2 cellular contexts compared by ENCODE assay signal in the genomic region with DNA sequence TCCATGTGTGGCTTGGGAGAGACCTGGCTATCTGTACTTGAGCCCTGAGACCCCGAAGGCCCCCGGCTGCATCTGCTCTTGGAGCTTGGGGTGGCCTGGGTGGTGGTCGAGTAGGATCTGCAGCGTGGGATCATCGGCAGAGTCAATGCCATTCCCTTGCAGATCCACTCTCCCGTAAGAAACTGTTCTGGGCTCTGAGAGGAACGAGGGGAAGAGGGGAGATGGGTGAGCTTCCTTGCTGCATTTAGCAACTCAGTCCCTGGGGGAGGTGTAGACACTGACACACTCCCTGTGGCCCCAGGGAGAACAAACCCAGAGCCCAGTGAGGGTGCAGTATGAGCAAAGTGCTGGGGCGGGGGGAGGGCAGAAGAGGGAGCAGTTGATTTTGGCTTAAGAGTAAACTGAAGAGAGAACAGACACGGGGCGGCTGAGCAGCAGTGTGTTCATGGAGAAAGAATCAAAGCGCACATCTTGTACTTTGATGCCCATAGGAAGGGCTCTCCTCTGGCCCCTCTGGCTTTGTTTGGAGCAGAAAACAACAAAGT.
TF ChIP-seq lines count a peak whose summit lies in the region.

No MANE protein-coding gene starts in this region.

TF ChIP-seq in A549, 52 proteins besides CTCF, POLR2A, EP300 and RAD21:
- TF ChIP-seq MAFK (IDR thresholded peaks at IDR 0.05; ENCODE audit: partially characterized antibody), result no peak
- TF ChIP-seq, protein P1, sequence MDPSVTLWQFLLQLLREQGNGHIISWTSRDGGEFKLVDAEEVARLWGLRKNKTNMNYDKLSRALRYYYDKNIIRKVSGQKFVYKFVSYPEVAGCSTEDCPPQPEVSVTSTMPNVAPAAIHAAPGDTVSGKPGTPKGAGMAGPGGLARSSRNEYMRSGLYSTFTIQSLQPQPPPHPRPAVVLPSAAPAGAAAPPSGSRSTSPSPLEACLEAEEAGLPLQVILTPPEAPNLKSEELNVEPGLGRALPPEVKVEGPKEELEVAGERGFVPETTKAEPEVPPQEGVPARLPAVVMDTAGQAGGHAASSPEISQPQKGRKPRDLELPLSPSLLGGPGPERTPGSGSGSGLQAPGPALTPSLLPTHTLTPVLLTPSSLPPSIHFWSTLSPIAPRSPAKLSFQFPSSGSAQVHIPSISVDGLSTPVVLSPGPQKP (IDR thresholded peaks at IDR 0.05; ENCODE audit: low read depth, low read length), result no peak
- no peak for TF ChIP-seq JUN (IDR thresholded peaks at IDR 0.05)
- no peak for TF ChIP-seq HEYL (CRISPR knock-in tag; IDR thresholded peaks at IDR 0.05)
- TF ChIP-seq, protein P2, sequence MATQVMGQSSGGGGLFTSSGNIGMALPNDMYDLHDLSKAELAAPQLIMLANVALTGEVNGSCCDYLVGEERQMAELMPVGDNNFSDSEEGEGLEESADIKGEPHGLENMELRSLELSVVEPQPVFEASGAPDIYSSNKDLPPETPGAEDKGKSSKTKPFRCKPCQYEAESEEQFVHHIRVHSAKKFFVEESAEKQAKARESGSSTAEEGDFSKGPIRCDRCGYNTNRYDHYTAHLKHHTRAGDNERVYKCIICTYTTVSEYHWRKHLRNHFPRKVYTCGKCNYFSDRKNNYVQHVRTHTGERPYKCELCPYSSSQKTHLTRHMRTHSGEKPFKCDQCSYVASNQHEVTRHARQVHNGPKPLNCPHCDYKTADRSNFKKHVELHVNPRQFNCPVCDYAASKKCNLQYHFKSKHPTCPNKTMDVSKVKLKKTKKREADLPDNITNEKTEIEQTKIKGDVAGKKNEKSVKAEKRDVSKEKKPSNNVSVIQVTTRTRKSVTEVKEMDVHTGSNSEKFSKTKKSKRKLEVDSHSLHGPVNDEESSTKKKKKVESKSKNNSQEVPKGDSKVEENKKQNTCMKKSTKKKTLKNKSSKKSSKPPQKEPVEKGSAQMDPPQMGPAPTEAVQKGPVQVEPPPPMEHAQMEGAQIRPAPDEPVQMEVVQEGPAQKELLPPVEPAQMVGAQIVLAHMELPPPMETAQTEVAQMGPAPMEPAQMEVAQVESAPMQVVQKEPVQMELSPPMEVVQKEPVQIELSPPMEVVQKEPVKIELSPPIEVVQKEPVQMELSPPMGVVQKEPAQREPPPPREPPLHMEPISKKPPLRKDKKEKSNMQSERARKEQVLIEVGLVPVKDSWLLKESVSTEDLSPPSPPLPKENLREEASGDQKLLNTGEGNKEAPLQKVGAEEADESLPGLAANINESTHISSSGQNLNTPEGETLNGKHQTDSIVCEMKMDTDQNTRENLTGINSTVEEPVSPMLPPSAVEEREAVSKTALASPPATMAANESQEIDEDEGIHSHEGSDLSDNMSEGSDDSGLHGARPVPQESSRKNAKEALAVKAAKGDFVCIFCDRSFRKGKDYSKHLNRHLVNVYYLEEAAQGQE (IDR thresholded peaks at IDR 0.05), result no peak
- TF ChIP-seq KDM1A (IDR thresholded peaks at IDR 0.05; ENCODE audit: low read depth), result no peak
- no peak for TF ChIP-seq CHD4 (IDR thresholded peaks at IDR 0.05; ENCODE audit: borderline replicate concordance)
- no peak for TF ChIP-seq EHF (CRISPR knock-in tag; IDR thresholded peaks at IDR 0.05)
- no peak for TF ChIP-seq GATA3 (IDR thresholded peaks at IDR 0.05; ENCODE audit: borderline replicate concordance)
- TF ChIP-seq, protein P3, sequence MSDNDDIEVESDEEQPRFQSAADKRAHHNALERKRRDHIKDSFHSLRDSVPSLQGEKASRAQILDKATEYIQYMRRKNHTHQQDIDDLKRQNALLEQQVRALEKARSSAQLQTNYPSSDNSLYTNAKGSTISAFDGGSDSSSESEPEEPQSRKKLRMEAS (IDR thresholded peaks at IDR 0.05), result no peak
- no peak for TF ChIP-seq ESRRA (IDR thresholded peaks at IDR 0.05; ENCODE audit: borderline replicate concordance, low read length)
- TF ChIP-seq, protein P4, sequence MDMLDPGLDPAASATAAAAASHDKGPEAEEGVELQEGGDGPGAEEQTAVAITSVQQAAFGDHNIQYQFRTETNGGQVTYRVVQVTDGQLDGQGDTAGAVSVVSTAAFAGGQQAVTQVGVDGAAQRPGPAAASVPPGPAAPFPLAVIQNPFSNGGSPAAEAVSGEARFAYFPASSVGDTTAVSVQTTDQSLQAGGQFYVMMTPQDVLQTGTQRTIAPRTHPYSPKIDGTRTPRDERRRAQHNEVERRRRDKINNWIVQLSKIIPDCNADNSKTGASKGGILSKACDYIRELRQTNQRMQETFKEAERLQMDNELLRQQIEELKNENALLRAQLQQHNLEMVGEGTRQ (IDR thresholded peaks at IDR 0.05), result no peak
- TF ChIP-seq RCOR1 (IDR thresholded peaks at IDR 0.05; ENCODE audit: low read depth, low read length), result no peak
- TF ChIP-seq CBX8 (IDR thresholded peaks at IDR 0.05), result no peak
- TF ChIP-seq TP53 (CRISPR knock-in tag; IDR thresholded peaks at IDR 0.05), result no peak
- no peak for TF ChIP-seq HOXB13 (CRISPR knock-in tag; IDR thresholded peaks at IDR 0.05; ENCODE audit: low read depth)
- TF ChIP-seq, protein P5, sequence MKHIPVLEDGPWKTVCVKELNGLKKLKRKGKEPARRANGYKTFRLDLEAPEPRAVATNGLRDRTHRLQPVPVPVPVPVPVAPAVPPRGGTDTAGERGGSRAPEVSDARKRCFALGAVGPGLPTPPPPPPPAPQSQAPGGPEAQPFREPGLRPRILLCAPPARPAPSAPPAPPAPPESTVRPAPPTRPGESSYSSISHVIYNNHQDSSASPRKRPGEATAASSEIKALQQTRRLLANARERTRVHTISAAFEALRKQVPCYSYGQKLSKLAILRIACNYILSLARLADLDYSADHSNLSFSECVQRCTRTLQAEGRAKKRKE (CRISPR knock-in tag; IDR thresholded peaks at IDR 0.05; ENCODE audit: low read depth), result no peak
- TF ChIP-seq RARB (CRISPR knock-in tag; IDR thresholded peaks at IDR 0.05), result no peak
- TF ChIP-seq SMC3 (IDR thresholded peaks at IDR 0.05), result no peak

TF ChIP-seq in H1, 55 proteins besides CTCF, POLR2A, EP300 and RAD21:
- TF ChIP-seq TCF12 (IDR thresholded peaks at IDR 0.05; ENCODE audit: low read depth, low read length) (no peak), GTF2F1 (IDR thresholded peaks at IDR 0.05; ENCODE audit: borderline replicate concordance, low read depth, low read length) (no peak), SAP30 (IDR thresholded peaks at IDR 0.05; ENCODE audit: insufficient read depth, insufficient replicate concordance, low read length) (no peak)
